Comparison of ENCODE assay signal across 1 cellular context in genomic region chr5:93219641-93220145, GRCh38.
TF ChIP-seq lines count a peak whose summit lies in the region.

No MANE protein-coding gene starts in this region.

TF ChIP-seq in SK-N-SH treated with all-trans-retinoic acid at 6 μM for 48 hours, 23 proteins besides CTCF, POLR2A, EP300 and RAD21 (continued from another document):
- TF ChIP-seq, protein P1, sequence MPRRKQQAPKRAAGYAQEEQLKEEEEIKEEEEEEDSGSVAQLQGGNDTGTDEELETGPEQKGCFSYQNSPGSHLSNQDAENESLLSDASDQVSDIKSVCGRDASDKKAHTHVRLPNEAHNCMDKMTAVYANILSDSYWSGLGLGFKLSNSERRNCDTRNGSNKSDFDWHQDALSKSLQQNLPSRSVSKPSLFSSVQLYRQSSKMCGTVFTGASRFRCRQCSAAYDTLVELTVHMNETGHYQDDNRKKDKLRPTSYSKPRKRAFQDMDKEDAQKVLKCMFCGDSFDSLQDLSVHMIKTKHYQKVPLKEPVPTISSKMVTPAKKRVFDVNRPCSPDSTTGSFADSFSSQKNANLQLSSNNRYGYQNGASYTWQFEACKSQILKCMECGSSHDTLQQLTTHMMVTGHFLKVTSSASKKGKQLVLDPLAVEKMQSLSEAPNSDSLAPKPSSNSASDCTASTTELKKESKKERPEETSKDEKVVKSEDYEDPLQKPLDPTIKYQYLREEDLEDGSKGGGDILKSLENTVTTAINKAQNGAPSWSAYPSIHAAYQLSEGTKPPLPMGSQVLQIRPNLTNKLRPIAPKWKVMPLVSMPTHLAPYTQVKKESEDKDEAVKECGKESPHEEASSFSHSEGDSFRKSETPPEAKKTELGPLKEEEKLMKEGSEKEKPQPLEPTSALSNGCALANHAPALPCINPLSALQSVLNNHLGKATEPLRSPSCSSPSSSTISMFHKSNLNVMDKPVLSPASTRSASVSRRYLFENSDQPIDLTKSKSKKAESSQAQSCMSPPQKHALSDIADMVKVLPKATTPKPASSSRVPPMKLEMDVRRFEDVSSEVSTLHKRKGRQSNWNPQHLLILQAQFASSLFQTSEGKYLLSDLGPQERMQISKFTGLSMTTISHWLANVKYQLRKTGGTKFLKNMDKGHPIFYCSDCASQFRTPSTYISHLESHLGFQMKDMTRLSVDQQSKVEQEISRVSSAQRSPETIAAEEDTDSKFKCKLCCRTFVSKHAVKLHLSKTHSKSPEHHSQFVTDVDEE (CRISPR knock-in tag; IDR thresholded peaks at IDR 0.05), result no peak
- no peak for TF ChIP-seq SNAI2 (CRISPR knock-in tag; IDR thresholded peaks at IDR 0.05)
